10 cellular contexts compared by ENCODE assay signal in the genomic region with DNA sequence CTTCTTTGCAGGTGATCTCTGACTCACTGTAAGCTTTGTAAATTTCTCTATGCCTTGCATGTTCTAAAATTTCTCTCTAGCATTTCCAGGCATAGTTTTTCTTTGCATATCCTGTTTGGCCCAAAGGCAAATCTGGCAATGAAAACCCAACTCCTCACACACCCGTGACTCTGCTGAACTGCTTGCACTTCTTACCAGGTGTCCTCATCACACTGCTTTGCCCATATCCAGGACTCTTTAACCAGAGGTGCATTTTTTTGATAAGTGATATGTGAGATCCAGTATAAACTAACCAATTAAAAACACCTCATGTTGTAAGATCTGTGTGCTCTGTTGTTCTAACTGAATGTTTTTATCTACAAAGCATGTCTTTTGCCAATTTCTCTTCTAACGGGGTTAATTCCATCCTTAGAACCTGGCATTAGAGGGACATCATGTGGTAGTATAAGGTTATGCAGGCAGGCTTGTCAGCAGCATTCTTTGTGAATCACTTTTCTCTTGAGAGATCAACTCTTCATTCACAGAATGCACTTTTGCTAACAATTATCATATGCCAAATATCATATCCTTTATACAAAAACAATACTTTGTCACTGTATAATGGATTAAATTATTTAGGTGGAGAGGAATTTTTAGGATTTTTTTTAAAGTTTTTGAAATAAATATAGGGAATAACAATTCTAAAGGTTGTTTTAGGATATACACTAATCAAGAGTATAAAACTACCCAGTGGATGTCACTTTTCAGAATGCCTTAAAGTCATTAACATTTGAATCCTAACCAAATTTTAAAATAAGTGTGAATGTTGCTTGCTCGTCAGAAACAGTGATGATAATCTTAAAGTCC. TPM values are rescaled to one million over a fixed set of nuclear protein-coding genes. Genes with fewer than 3 reads are reported as not detected.
DNase-seq lines count a peak whose midpoint lies in the region; ATAC-seq and TF ChIP-seq lines count a peak whose summit lies in the region.
"Had no signal": no experiment of that assay in that cellular context is flagged by ENCODE, and none has a peak within 500 bp of the region (broad histone marks: within the 10 kb centered on the region; RNA-seq: fewer than 3 reads in every experiment).

No MANE protein-coding gene starts in this region.

- H3K27ac ChIP-seq in CD4-positive, alpha-beta T cell (ENCODE audit: low read depth, low read length): no peak overlapping the region
- H3K27ac ChIP-seq: SJCRH30 had no signal

- H3K4me1 Mint-ChIP-seq in CD4-positive, alpha-beta T cell (ENCODE audit: low read depth): no peaks in the 10 kb centered on the region
- peaks cover 5% of the 10 kb centered on the region for H3K4me1 Mint-ChIP-seq in type B pancreatic cell (ENCODE audit: unreplicated experiment)
- H3K4me1 Mint-ChIP-seq: naive B cell had no signal

- H3K4me3 ChIP-seq in astrocyte of the cerebellum (ENCODE audit: low read depth, low read length): no peak overlapping the region
- H3K4me3 ChIP-seq: SJCRH30 had no signal

- intact Hi-C loops in CD4-positive, alpha-beta T cell (cut with DNase I, micrococcal nuclease): loop anchor here (1.0 to 2.0 kb wide), 2 partner anchors 1518 to 1519 kb away; no protein-coding TSS in a partner anchor

- H3K36me3 Mint-ChIP-seq in CD4-positive, alpha-beta T cell (ENCODE audit: low read depth): no peaks in the 10 kb centered on the region
- H3K36me3 Mint-ChIP-seq in type B pancreatic cell: no peaks in the 10 kb centered on the region
- H3K36me3 Mint-ChIP-seq: naive B cell had no signal

- H3K4me3 Mint-ChIP-seq in CD4-positive, alpha-beta T cell: no peak overlapping the region
- H3K4me3 Mint-ChIP-seq in type B pancreatic cell: no peak overlapping the region
- H3K4me3 Mint-ChIP-seq: naive B cell had no signal

- CTCF ChIA-PET in CD4-positive, alpha-beta T cell (lab: Charles Lee): no interaction called here

- no peak overlapping the region for H3K27ac Mint-ChIP-seq in CD4-positive, alpha-beta T cell
- no peak overlapping the region for H3K27ac Mint-ChIP-seq in type B pancreatic cell

- H3K27me3 ChIP-seq in CD4-positive, alpha-beta T cell (ENCODE audit: control insufficient read depth, insufficient read depth, low read length): no peaks in the 10 kb centered on the region
- H3K27me3 ChIP-seq: SJCRH30 had no signal

- no peak for DNase-seq in CD4-positive, alpha-beta T cell
- DNase-seq in NCI-H2107 treated with DMSO at 0.1 percent for 48 hours (lab: John Stamatoyannopoulos, UW; ENCODE audit: unreplicated experiment): peak; percentile 68
- DNase-seq in astrocyte of the cerebellum (ENCODE audit: low read depth): peak; percentile 54
- peak; percentile 81 for DNase-seq in iris pigment epithelial cell (ENCODE audit: low read depth)
- no peak for DNase-seq in type B pancreatic cell (ENCODE audit: extremely low spot score, unreplicated experiment)
- no peak for DNase-seq in SHP77 (lab: John Stamatoyannopoulos, UW)
- DNase-seq: naive B cell had no signal

- in situ Hi-C loops in astrocyte of the cerebellum (cut with HindIII; ENCODE audit: low sequenced_read_pairs): no loop called here

- no peaks in the 10 kb centered on the region for H3K27me3 Mint-ChIP-seq in CD4-positive, alpha-beta T cell
- peaks cover 17% of the 10 kb centered on the region for H3K27me3 Mint-ChIP-seq in type B pancreatic cell

- H3K9me3 Mint-ChIP-seq in CD4-positive, alpha-beta T cell: no peaks in the 10 kb centered on the region
- H3K9me3 Mint-ChIP-seq in type B pancreatic cell: no peaks in the 10 kb centered on the region
- H3K9me3 Mint-ChIP-seq: naive B cell had no signal

- no peaks in the 10 kb centered on the region for H3K9me3 ChIP-seq in CD4-positive, alpha-beta T cell (ENCODE audit: control insufficient read depth, low read length)
- H3K9me3 ChIP-seq: SJCRH30 had no signal

- peak; percentile 64 for ATAC-seq in CD4-positive, alpha-beta T cell (ENCODE audit: poor library complexity)
- ATAC-seq in GM18873 (IDR thresholded peaks at IDR 0.05; ENCODE audit: low FRiP score, unreplicated experiment): peak; percentile 84
- peak; percentile 70 for ATAC-seq in HG03060 (IDR thresholded peaks at IDR 0.05; ENCODE audit: low read depth, unreplicated experiment)

- TF ChIP-seq CTCF in CD4-positive, alpha-beta T cell (IDR thresholded peaks at IDR 0.05): peak; percentile 51
- TF ChIP-seq CTCF in astrocyte of the cerebellum (IDR thresholded peaks at IDR 0.05; ENCODE audit: low read depth, low read length, missing control alignments) (peak; percentile 89), type B pancreatic cell (conservative IDR thresholded peaks at IDR 0.05) (peak; percentile 82)

- POLR2A ChIA-PET in CD4-positive, alpha-beta T cell (lab: Charles Lee): no interaction called here

RNA-seq across cellular contexts. Expression of gene TMX3, which starts 20.8 kb away (rescaled TPM):
- total RNA-seq in CD4-positive, alpha-beta T cell: 10 to 100 TPM; 30.9 to 33.3 TPM
- total RNA-seq in type B pancreatic cell (ENCODE audit: low replicate concordance): 28.5 and 42.0 TPM in 2 replicates

Comparison
In these comparisons a context has a peak if more than half of its experiments do, and no peak if none do; other contexts are left out.
1. DNase-seq: peak in NCI-H2107 treated with DMSO at 0.1 percent for 48 hours (single experiment), astrocyte of the cerebellum (single experiment) and iris pigment epithelial cell (single experiment); none in CD4-positive, alpha-beta T cell (0 of 10), type B pancreatic cell (single experiment) and SHP77 (0 of 2).
2. Peak in every context shown above with its lines, with median percentiles within 50 percentile points of each other: ATAC-seq and CTCF ChIP-seq.